Comparison of ENCODE assay signal across 22 cellular contexts in genomic region chr20:53783768-53784167, GRCh38.
DNase-seq lines count a peak whose midpoint lies in the region; ATAC-seq and TF ChIP-seq lines count a peak whose summit lies in the region.
"Had no signal": no experiment of that assay in that cellular context is flagged by ENCODE, and none has a peak within 500 bp of the region (broad histone marks: within the 10 kb centered on the region; RNA-seq: fewer than 3 reads in every experiment).

No MANE protein-coding gene starts in this region.

- intact Hi-C loops in Caco-2 (cut with micrococcal nuclease; ENCODE audit: unreplicated experiment): loop anchor here (2.0 kb wide), 1 partner anchor 161 kb away; no protein-coding TSS in a partner anchor
- intact Hi-C loops in Panc1 (cut with micrococcal nuclease; ENCODE audit: unreplicated experiment): no loop called here

- no peaks in the 10 kb centered on the region for H3K9me3 Mint-ChIP-seq in Caco-2 (ENCODE audit: unreplicated experiment)
- H3K9me3 Mint-ChIP-seq: CD4-positive, alpha-beta T cell; CD8-positive, alpha-beta memory T cell; GM23338; H9 had no signal

- DNase-seq in Caco-2 (no peak), Panc1 (ENCODE audit: low read depth, low spot score) (no peak), NOMO-1 treated with dmso at 0.1 percent for 144 hours (lab: John Stamatoyannopoulos, UW; ENCODE audit: unreplicated experiment) (no peak)
- no peak for DNase-seq in activated CD4-positive, alpha-beta T cell treated with anti-CD3 and anti-CD28 coated beads for 4 hours
- DNase-seq: 8988T; ACHN; AML-193; BE2C; Calu3; CD4-positive, alpha-beta T cell; CD8-positive, alpha-beta memory T cell; DMS53; DMS79 treated with DMSO at 0.1 percent for 48 hours; H9 had no signal

- H3K27me3 Mint-ChIP-seq in Caco-2 (ENCODE audit: insufficient read depth, unreplicated experiment): no peaks in the 10 kb centered on the region
- H3K27me3 Mint-ChIP-seq: CD4-positive, alpha-beta T cell; CD8-positive, alpha-beta memory T cell had no signal

- in situ Hi-C loops in Panc1 (cut with HindIII; ENCODE audit: low pct_unique_long_range_greater_than_20kb, low sequenced_read_pairs): no loop called here

- no TSS peak for BruUV-seq in Caco-2 (replicated peaks; lab: Mats Ljungman, UMichigan)
- no TSS peak for BruUV-seq in Panc1 (replicated peaks; lab: Mats Ljungman, UMichigan)

- H3K4me3 Mint-ChIP-seq in Caco-2 (ENCODE audit: unreplicated experiment): no peak overlapping the region
- H3K4me3 Mint-ChIP-seq: CD14-positive monocyte; CD4-positive, alpha-beta T cell; CD8-positive, alpha-beta memory T cell; GM23338; H9 had no signal

- H3K4me1 ChIP-seq in Caco-2: peaks cover 59% of the 10 kb centered on the region
- H3K4me1 ChIP-seq in Panc1 (ENCODE audit: control insufficient read depth, insufficient read depth, low read length): peaks cover 43% of the 10 kb centered on the region
- H3K4me1 ChIP-seq in liver (ENCODE audit: control insufficient read depth in 4 of 4, insufficient read depth in 4 of 4, low read length in 3 of 4): peaks cover 2 to 20% (median 7%) of the 10 kb centered on the region in 4 donors
- H3K4me1 ChIP-seq: BE2C had no signal

- H3K27me3 ChIP-seq in Caco-2 (replicated peaks; ENCODE audit: control insufficient read depth, insufficient read depth, low read length): no peaks in the 10 kb centered on the region
- H3K27me3 ChIP-seq in Panc1 (ENCODE audit: control insufficient read depth, insufficient read depth, low read length): no peaks in the 10 kb centered on the region
- H3K27me3 ChIP-seq in liver (ENCODE audit: control insufficient read depth in 4 of 4, insufficient read depth in 4 of 4, low read length in 3 of 4): no peaks in the 10 kb centered on the region
- H3K27me3 ChIP-seq: BE2C; BLaER1 treated with 17β-estradiol and CSF1 and Interleukin-3, amounts not matched to agents 10 nM and 100 nM had no signal

- ATAC-seq in Panc1 (no peak), HG02970 (IDR thresholded peaks at IDR 0.05; ENCODE audit: low FRiP score, unreplicated experiment) (no peak)
- ATAC-seq: A549, GM12878, GM23338, HCT116 had no signal

- CTCF ChIA-PET in Caco-2 (lab: Charles Lee) (no interaction called here), Panc1 (lab: Charles Lee) (no interaction called here)

- no peaks in the 10 kb centered on the region for H3K9me3 ChIP-seq in Caco-2
- H3K9me3 ChIP-seq in Panc1 (ENCODE audit: control insufficient read depth, insufficient read depth, low read depth, low read length): no peaks in the 10 kb centered on the region
- H3K9me3 ChIP-seq in liver (ENCODE audit: control insufficient read depth in 4 of 4, low read length in 3 of 4): no peaks in the 10 kb centered on the region
- H3K9me3 ChIP-seq: A549, BE2C had no signal

- H3K9ac ChIP-seq in liver (ENCODE audit: low read depth in 1 of 2, low read length in 2 of 2): no peak overlapping the region
- H3K9ac ChIP-seq: BLaER1 treated with 17β-estradiol and CSF1 and Interleukin-3, amounts not matched to agents 10 nM and 100 nM had no signal

- peak; percentile 14 to 18 for TF ChIP-seq RAD21 in liver (IDR thresholded peaks at IDR 0.05)

- WGBS in liver: 97% methylated on average over 3 of the region's 3 CpGs

- H3K27ac Mint-ChIP-seq in Caco-2 (ENCODE audit: unreplicated experiment): peak overlapping the region; percentile 44
- H3K27ac Mint-ChIP-seq: CD14-positive monocyte; CD4-positive, alpha-beta T cell; GM23338; H9 had no signal

- H3K36me3 ChIP-seq in Caco-2 (ENCODE audit: control insufficient read depth, insufficient read depth, low read length): no peaks in the 10 kb centered on the region
- no peaks in the 10 kb centered on the region for H3K36me3 ChIP-seq in Panc1 (ENCODE audit: control insufficient read depth, insufficient read depth, low read length)
- no peaks in the 10 kb centered on the region for H3K36me3 ChIP-seq in liver (ENCODE audit: control insufficient read depth in 4 of 4, insufficient read depth in 3 of 4, low read depth in 1 of 4, low read length in 3 of 4)
- H3K36me3 ChIP-seq: BE2C; BLaER1 treated with 17β-estradiol and CSF1 and Interleukin-3, amounts not matched to agents 10 nM and 100 nM had no signal

- POLR2A ChIA-PET in Caco-2 (lab: Charles Lee) (no interaction called here), Panc1 (lab: Charles Lee) (interaction anchor here (0.7 kb wide), 1 partner anchor 178 kb away, joined by 3 read pairs; no protein-coding TSS in a partner anchor)

- TF ChIP-seq CTCF in Caco-2 (IDR thresholded peaks at IDR 0.05; ENCODE audit: insufficient read depth in 1 of 2, low read depth in 1 of 2, low read length in 1 of 2, severe bottlenecking in 1 of 2, unreplicated experiment in 1 of 2): no peak
- TF ChIP-seq CTCF in Panc1 (IDR thresholded peaks at IDR 0.05): no peak
- no peak for TF ChIP-seq CTCF in liver (IDR thresholded peaks at IDR 0.05; ENCODE audit: low read depth, low read length, missing input control)

- H3K4me3 ChIP-seq in Caco-2 (ENCODE audit: low read depth, low read length) (no peak overlapping the region), Panc1 (ENCODE audit: low read depth in 2 of 2, low read length in 2 of 2) (no peak overlapping the region), liver (ENCODE audit: low read depth in 1 of 3, low read length in 3 of 3) (no peak overlapping the region)
- H3K4me3 ChIP-seq: A549; BLaER1 treated with 17β-estradiol and CSF1 and Interleukin-3, amounts not matched to agents 10 nM and 100 nM; GM12878; GM23338 had no signal

- peaks cover 56% of the 10 kb centered on the region for H3K4me1 Mint-ChIP-seq in Caco-2 (ENCODE audit: low read depth, unreplicated experiment)

- H3K27ac ChIP-seq in Panc1 (ENCODE audit: low read length): peak overlapping the region; percentile 100
- no peak overlapping the region for H3K27ac ChIP-seq in liver (ENCODE audit: low read depth in 1 of 2, low read length in 2 of 2)
- H3K27ac ChIP-seq: BLaER1 treated with 17β-estradiol and CSF1 and Interleukin-3, amounts not matched to agents 10 nM and 100 nM had no signal

- peaks cover 16% of the 10 kb centered on the region for H3K36me3 Mint-ChIP-seq in Caco-2 (ENCODE audit: insufficient read depth, unreplicated experiment)
- H3K36me3 Mint-ChIP-seq: CD14-positive monocyte; CD8-positive, alpha-beta memory T cell had no signal

TF ChIP-seq in liver, 16 proteins besides CTCF, POLR2A, EP300 and RAD21 (continues in another document):
- TF ChIP-seq HNF4G (IDR thresholded peaks at IDR 0.05) (no peak), TAF1 (conservative IDR thresholded peaks at IDR 0.05) (no peak), FOXA2 (IDR thresholded peaks at IDR 0.05) (no peak), GABPA (IDR thresholded peaks at IDR 0.05 in 1 of 2, conservative IDR thresholded peaks at IDR 0.05 in 1 of 2) (no peak), YY1 (IDR thresholded peaks at IDR 0.05) (no peak), REST (IDR thresholded peaks at IDR 0.05) (no peak), HNF4A (conservative IDR thresholded peaks at IDR 0.05) (peak; percentile 47 to 54), JUND (IDR thresholded peaks at IDR 0.05) (no peak), SP1 (IDR thresholded peaks at IDR 0.05) (peak; percentile 13), RXRA (IDR thresholded peaks at IDR 0.05) (peak in 1 of 2 donors; percentile 42), NR2F2 (IDR thresholded peaks at IDR 0.05) (no peak), MAX (IDR thresholded peaks at IDR 0.05) (no peak)
- TF ChIP-seq, protein P1, sequence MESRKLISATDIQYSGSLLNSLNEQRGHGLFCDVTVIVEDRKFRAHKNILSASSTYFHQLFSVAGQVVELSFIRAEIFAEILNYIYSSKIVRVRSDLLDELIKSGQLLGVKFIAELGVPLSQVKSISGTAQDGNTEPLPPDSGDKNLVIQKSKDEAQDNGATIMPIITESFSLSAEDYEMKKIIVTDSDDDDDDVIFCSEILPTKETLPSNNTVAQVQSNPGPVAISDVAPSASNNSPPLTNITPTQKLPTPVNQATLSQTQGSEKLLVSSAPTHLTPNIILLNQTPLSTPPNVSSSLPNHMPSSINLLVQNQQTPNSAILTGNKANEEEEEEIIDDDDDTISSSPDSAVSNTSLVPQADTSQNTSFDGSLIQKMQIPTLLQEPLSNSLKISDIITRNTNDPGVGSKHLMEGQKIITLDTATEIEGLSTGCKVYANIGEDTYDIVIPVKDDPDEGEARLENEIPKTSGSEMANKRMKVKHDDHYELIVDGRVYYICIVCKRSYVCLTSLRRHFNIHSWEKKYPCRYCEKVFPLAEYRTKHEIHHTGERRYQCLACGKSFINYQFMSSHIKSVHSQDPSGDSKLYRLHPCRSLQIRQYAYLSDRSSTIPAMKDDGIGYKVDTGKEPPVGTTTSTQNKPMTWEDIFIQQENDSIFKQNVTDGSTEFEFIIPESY (IDR thresholded peaks at IDR 0.05): no peak
- TF ChIP-seq, protein P2, sequence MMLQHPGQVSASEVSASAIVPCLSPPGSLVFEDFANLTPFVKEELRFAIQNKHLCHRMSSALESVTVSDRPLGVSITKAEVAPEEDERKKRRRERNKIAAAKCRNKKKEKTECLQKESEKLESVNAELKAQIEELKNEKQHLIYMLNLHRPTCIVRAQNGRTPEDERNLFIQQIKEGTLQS (IDR thresholded peaks at IDR 0.05): no peak
